ENCODE assay signal across 8 cellular contexts in genomic region chr1:85276290-85277026, GRCh38. TPM values are rescaled to one million over a fixed set of nuclear protein-coding genes. Genes with fewer than 3 reads are reported as not detected.
A peak's percentile ranks its signal among the peaks of the same experiment; 100 is the strongest.
DNase-seq lines count a peak whose midpoint lies in the region; ATAC-seq and TF ChIP-seq lines count a peak whose summit lies in the region.

Gene BCL10 (minus strand): TSS chr1:85276632. CDS start chr1:85276352, 280 bp downstream.

- TF ChIP-seq CTCF in VCaP (conservative IDR thresholded peaks at IDR 0.05) = no peak
- no peak for TF ChIP-seq CTCF in breast epithelium (IDR thresholded peaks at IDR 0.05)

- H3K9ac ChIP-seq in iPS-18a (ENCODE audit: low read length) = peak within 1 kb of the TSS; percentile 96
- H3K9ac ChIP-seq in skeletal muscle satellite cell (ENCODE audit: low read depth, low read length) = peak within 1 kb of the TSS; percentile 97

- H3K4me3 ChIP-seq in ACC112 (ENCODE audit: low read depth, low read length) = peak within 1 kb of the TSS; percentile 92
- peak within 1 kb of the TSS; percentile 86 to 90 (median 88) for H3K4me3 ChIP-seq in breast epithelium
- peak within 1 kb of the TSS; percentile 100 for H3K4me3 ChIP-seq in iPS-18a (ENCODE audit: low read length)
- peak within 1 kb of the TSS; percentile 97 for H3K4me3 ChIP-seq in skeletal muscle satellite cell (ENCODE audit: low read length)

- TF ChIP-seq POLR2A in breast epithelium (IDR thresholded peaks at IDR 0.05) = peak; percentile 76

- H3K79me2 ChIP-seq in ACC112 (ENCODE audit: control insufficient read depth, insufficient read depth, low read length, unreplicated experiment) = peaks cover 48% of the 10 kb centered on the region

- H3K27me3 ChIP-seq in ACC112 (ENCODE audit: insufficient read depth, low read length) (no peaks in the 10 kb centered on the region), breast epithelium (no peaks in the 10 kb centered on the region), iPS-18a (ENCODE audit: control insufficient read depth, insufficient read depth, low read length) (no peaks in the 10 kb centered on the region), skeletal muscle satellite cell (ENCODE audit: control insufficient read depth, insufficient read depth, low read length) (no peaks in the 10 kb centered on the region)

- intact Hi-C loops in breast epithelium (cut with DNase I; ENCODE audit: low total_unique reads) = no loop called here

- peaks cover 25% of the 10 kb centered on the region for H3K4me1 ChIP-seq in ACC112 (ENCODE audit: control insufficient read depth, insufficient read depth, low read length, unreplicated experiment)
- H3K4me1 ChIP-seq in breast epithelium = peaks cover 0 to 9% of the 10 kb centered on the region in 2 donors
- H3K4me1 ChIP-seq in iPS-18a (ENCODE audit: control insufficient read depth, low read depth, low read length) = peaks cover 17% of the 10 kb centered on the region
- peaks cover 33% of the 10 kb centered on the region for H3K4me1 ChIP-seq in skeletal muscle satellite cell (ENCODE audit: control insufficient read depth, insufficient read depth, low read length)

- H2AFZ ChIP-seq in ACC112 (ENCODE audit: low read length, unreplicated experiment) = no peak within 1 kb of the TSS

- H3K9me3 ChIP-seq in breast epithelium (no peaks in the 10 kb centered on the region), iPS-18a (ENCODE audit: control insufficient read depth, low read depth, low read length) (no peaks in the 10 kb centered on the region), skeletal muscle satellite cell (replicated peaks; ENCODE audit: low read length) (no peaks in the 10 kb centered on the region)

- ATAC-seq in GM18870 (IDR thresholded peaks at IDR 0.05; ENCODE audit: unreplicated experiment) (peak; percentile 88), HG03135 (IDR thresholded peaks at IDR 0.05; ENCODE audit: unreplicated experiment) (peak; percentile 98)

- DNase-seq in NCI-H2196 treated with DMSO at 0.1 percent for 48 hours (lab: John Stamatoyannopoulos, UW; ENCODE audit: unreplicated experiment) (peak; percentile 97), breast epithelium (ENCODE audit: low spot score in 2 of 2) (peak; percentile 98)

- H3K4me2 ChIP-seq in skeletal muscle satellite cell (ENCODE audit: low read length) = peak within 1 kb of the TSS; percentile 90

- H3K27ac ChIP-seq in ACC112 (ENCODE audit: low read depth, low read length) = peak within 1 kb of the TSS; percentile 86
- peak within 1 kb of the TSS; percentile 86 for H3K27ac ChIP-seq in VCaP
- H3K27ac ChIP-seq in breast epithelium = peak within 1 kb of the TSS; percentile 97
- H3K27ac ChIP-seq in iPS-18a (ENCODE audit: low read length) = peak within 1 kb of the TSS; percentile 93

- H3K36me3 ChIP-seq in ACC112 (ENCODE audit: insufficient read depth, low read length) (peaks cover 9% of the 10 kb centered on the region), breast epithelium (no peaks in the 10 kb centered on the region), iPS-18a (ENCODE audit: control insufficient read depth, low read depth, low read length) (peaks cover 4% of the 10 kb centered on the region), skeletal muscle satellite cell (ENCODE audit: insufficient read depth, low read length) (peaks cover 14% of the 10 kb centered on the region)

RNA-seq across cellular contexts. Expression of gene BCL10, which starts in this region (rescaled TPM):
- total RNA-seq in breast epithelium = 10 to 100 TPM; 16.5 to 23.6 (median 17.7) TPM
- total RNA-seq in skeletal muscle satellite cell (2012; rRNA removed) = 31.7 and 38.4 TPM in 2 replicates

Comparison
In these comparisons a context has a peak if more than half of its experiments do, and no peak if none do; other contexts are left out.
1. Peak in every context shown above with its lines: DNase-seq, ATAC-seq, H3K4me3 ChIP-seq and H3K27ac ChIP-seq.